In genomic region chr6:7894272-7895124, GRCh38 we compare ENCODE assay signal across 17 cellular contexts.
"Had no signal": no experiment of that assay in that cellular context is flagged by ENCODE, and none has a peak within 500 bp of the region (broad histone marks: within the 10 kb centered on the region; RNA-seq: fewer than 3 reads in every experiment).

No MANE protein-coding gene starts in this region.

- DNase-seq: activated CD4-positive, alpha-beta T cell treated with anti-CD3 and anti-CD28 coated beads for 4 hours; activated CD4-positive, alpha-beta T cell treated with anti-CD3 and anti-CD28 coated beads, Interleukin-2, amount 50 U/mL, for 48 hours; activated CD4-positive, CD25-positive, alpha-beta regulatory T cell; activated naive CD4-positive, alpha-beta T cell treated with Interleukin-2 at 50 U/mL for 16 hours; activated naive CD8-positive, alpha-beta T cell treated with anti-CD3 and anti-CD28 coated beads for 36 hours; activated T-cell treated with anti-CD3 and anti-CD28 coated beads, Interleukin-2, amount 50 U/mL, for 48 hours; endodermal cell; foreskin fibroblast; heart right ventricle; lower lobe of right lung; mesendoderm; naive B cell; stimulated activated CD4-positive, alpha-beta T cell treated with anti-CD3 and anti-CD28 coated beads, Interleukin-4, amount 100 ng/mL, for 1 hour; stimulated activated naive CD4-positive, alpha-beta T cell; testis; upper lobe of left lung had no signal

- ATAC-seq: heart right ventricle, lower lobe of right lung had no signal

- H3K4me1 ChIP-seq: lower lobe of right lung, testis, upper lobe of left lung had no signal

- H2AFZ ChIP-seq: neural progenitor cell had no signal

- H3K4me3 ChIP-seq: heart right ventricle, lower lobe of right lung, neural progenitor cell, testis, upper lobe of left lung had no signal

- H3K27ac ChIP-seq: heart right ventricle, lower lobe of right lung, neural progenitor cell, testis, upper lobe of left lung had no signal

- H3K9ac ChIP-seq: neural progenitor cell had no signal

- H3K9me3 ChIP-seq: heart right ventricle, lower lobe of right lung, testis, upper lobe of left lung had no signal

- H3K27me3 ChIP-seq: heart right ventricle, neural progenitor cell, testis, upper lobe of left lung had no signal

- H3K4me2 ChIP-seq: neural progenitor cell had no signal
